ENCODE assay signal across 17 cellular contexts in the genomic region with DNA sequence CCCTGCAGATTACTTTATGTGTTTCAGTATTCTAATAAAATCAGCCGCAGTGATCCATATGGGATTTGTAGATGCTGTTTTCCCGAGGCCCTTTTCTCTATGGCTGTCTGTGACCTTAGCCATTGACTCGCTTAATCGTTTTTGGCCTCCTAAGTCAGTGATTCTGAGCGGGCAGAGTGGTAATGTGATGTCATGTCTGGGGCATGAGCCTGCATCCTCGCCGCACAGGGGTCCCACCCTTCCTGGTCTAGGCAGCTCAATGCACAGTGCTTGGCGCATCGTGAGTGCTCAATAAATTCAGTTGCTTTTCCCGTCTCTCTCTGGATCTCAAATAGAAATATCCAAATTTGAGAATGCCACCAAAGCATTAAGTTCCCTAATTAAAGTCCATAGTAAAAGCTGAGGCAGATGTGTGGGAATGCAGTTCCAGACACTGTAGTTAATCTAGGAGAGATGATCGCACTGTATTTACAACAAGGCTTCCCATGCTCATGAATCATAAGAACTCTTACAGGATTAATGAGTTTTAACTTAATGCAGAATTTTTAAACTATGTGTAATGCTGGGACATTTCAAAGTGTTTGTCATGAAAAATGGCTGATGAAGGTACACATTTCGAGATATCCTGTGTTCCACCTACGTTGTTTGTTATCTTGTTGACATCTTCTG.
DNase-seq lines count a peak whose midpoint lies in the region; TF ChIP-seq lines count a peak whose summit lies in the region.
"Had no signal": no experiment of that assay in that cellular context is flagged by ENCODE, and none has a peak within 500 bp of the region (broad histone marks: within the 10 kb centered on the region; RNA-seq: fewer than 3 reads in every experiment).

No MANE protein-coding gene starts in this region.

- H3K4me1 Mint-ChIP-seq in activated naive CD4-positive, alpha-beta T cell treated with anti-CD3 and anti-CD28 coated beads, Interleukin-2, amount 10 ng/mL, durations not matched to agents 7 days and 5 days, result no peaks in the 10 kb centered on the region
- H3K4me1 Mint-ChIP-seq: activated CD4-positive, alpha-beta T cell treated with anti-CD3 and anti-CD28 coated beads, Interleukin-2, amount 10 ng/mL, durations not matched to agents 7 days and 5 days had no signal

- no peaks in the 10 kb centered on the region for H3K27me3 Mint-ChIP-seq in activated naive CD4-positive, alpha-beta T cell treated with anti-CD3 and anti-CD28 coated beads, Interleukin-2, amount 10 ng/mL, durations not matched to agents 7 days and 5 days

- no peak overlapping the region for H3K4me3 Mint-ChIP-seq in activated naive CD4-positive, alpha-beta T cell treated with anti-CD3 and anti-CD28 coated beads, Interleukin-2, amount 10 ng/mL, durations not matched to agents 7 days and 5 days
- H3K4me3 Mint-ChIP-seq: activated CD4-positive, alpha-beta T cell treated with anti-CD3 and anti-CD28 coated beads, Interleukin-2, amount 10 ng/mL, durations not matched to agents 7 days and 5 days; endodermal cell had no signal

- TF ChIP-seq CTCF in retinal pigment epithelial cell (conservative IDR thresholded peaks at IDR 0.05; ENCODE audit: low read depth, low read length), result no peak

- CTCF ChIA-PET in activated naive CD4-positive, alpha-beta T cell treated with anti-CD3 and anti-CD28 coated beads, Interleukin-2, amount 10 ng/mL, durations not matched to agents 7 days and 5 days (lab: Charles Lee), result no interaction called here

- H3K27ac ChIP-seq in epithelial cell of prostate, result peak overlapping the region; percentile 38
- H3K27ac ChIP-seq: skin epidermis, upper lobe of right lung had no signal

- peak; percentile 92 for DNase-seq in EH (ENCODE audit: low read depth)
- peak; percentile 37 for DNase-seq in RKO (ENCODE audit: low spot score)
- no peak for DNase-seq in epithelial cell of prostate (ENCODE audit: low read depth, low spot score)
- peak; percentile 93 for DNase-seq in retinal pigment epithelial cell (ENCODE audit: low read depth)
- no peak for DNase-seq in NCI-H1436 treated with DMSO at 0.1 percent for 48 hours (lab: John Stamatoyannopoulos, UW)
- DNase-seq in HPDE6-E6E7 (ENCODE audit: extremely low spot score), result no peak
- DNase-seq in activated naive CD4-positive, alpha-beta T cell treated with anti-CD3 and anti-CD28 coated beads, Interleukin-2, amount 10 ng/mL, durations not matched to agents 7 days and 5 days, result no peak
- DNase-seq: activated CD4-positive, alpha-beta T cell treated with anti-CD3 and anti-CD28 coated beads, Interleukin-2, amount 10 ng/mL, durations not matched to agents 7 days and 5 days; aorta; BE2C; endodermal cell; NCI-H774; occipital lobe; PC-9; stimulated activated CD4-positive, alpha-beta T cell treated with anti-CD3 and anti-CD28 coated beads, Interleukin-4, amount 100 ng/mL, for 1 hour; upper lobe of right lung had no signal

- H3K36me3 Mint-ChIP-seq in activated naive CD4-positive, alpha-beta T cell treated with anti-CD3 and anti-CD28 coated beads, Interleukin-2, amount 10 ng/mL, durations not matched to agents 7 days and 5 days, result no peaks in the 10 kb centered on the region

- no peak overlapping the region for H3K27ac Mint-ChIP-seq in activated naive CD4-positive, alpha-beta T cell treated with anti-CD3 and anti-CD28 coated beads, Interleukin-2, amount 10 ng/mL, durations not matched to agents 7 days and 5 days
- H3K27ac Mint-ChIP-seq: activated CD4-positive, alpha-beta T cell treated with anti-CD3 and anti-CD28 coated beads, Interleukin-2, amount 10 ng/mL, durations not matched to agents 7 days and 5 days; endodermal cell had no signal

- no peaks in the 10 kb centered on the region for H3K9me3 Mint-ChIP-seq in activated naive CD4-positive, alpha-beta T cell treated with anti-CD3 and anti-CD28 coated beads, Interleukin-2, amount 10 ng/mL, durations not matched to agents 7 days and 5 days
- H3K9me3 Mint-ChIP-seq: activated CD4-positive, alpha-beta T cell treated with anti-CD3 and anti-CD28 coated beads, Interleukin-2, amount 10 ng/mL, durations not matched to agents 7 days and 5 days; endodermal cell had no signal

- H3K4me3 ChIP-seq in retinal pigment epithelial cell (ENCODE audit: low read length), result no peak overlapping the region
- H3K4me3 ChIP-seq: PC-9, skin epidermis, upper lobe of right lung had no signal

Comparison
In these comparisons a context has a peak if more than half of its experiments do, and no peak if none do; other contexts are left out.
1. DNase-seq: peak in EH (single experiment), RKO (single experiment) and retinal pigment epithelial cell (single experiment); none in epithelial cell of prostate (single experiment), NCI-H1436 treated with DMSO at 0.1 percent for 48 hours (single experiment), HPDE6-E6E7 (single experiment) and activated naive CD4-positive, alpha-beta T cell treated with anti-CD3 and anti-CD28 coated beads, Interleukin-2, amount 10 ng/mL, durations not matched to agents 7 days and 5 days (single experiment).